Comparison of ENCODE assay signal across 12 cellular contexts in genomic region chr4:25928956-25929336, GRCh38. TPM values are rescaled to one million over a fixed set of nuclear protein-coding genes. Genes with fewer than 3 reads are reported as not detected.
DNase-seq lines count a peak whose midpoint lies in the region; TF ChIP-seq lines count a peak whose summit lies in the region.
"Had no signal": no experiment of that assay in that cellular context is flagged by ENCODE, and none has a peak within 500 bp of the region (broad histone marks: within the 10 kb centered on the region; RNA-seq: fewer than 3 reads in every experiment).

No MANE protein-coding gene starts in this region.

- no peak for TF ChIP-seq EP300 in suprapubic skin (IDR thresholded peaks at IDR 0.05)

- H3K4me1 ChIP-seq in right atrium auricular region (peaks cover 0 to 31% of the 10 kb centered on the region in 2 donors), suprapubic skin (peaks cover 16% of the 10 kb centered on the region)
- no peaks in the 10 kb centered on the region for H3K4me1 ChIP-seq in effector memory CD4-positive, alpha-beta T cell (ENCODE audit: control insufficient read depth, insufficient read depth, low read length, poor library complexity, severe bottlenecking)
- H3K4me1 ChIP-seq: A549, uterus had no signal

- 49% methylated on average over 3 of the region's 3 CpGs for WGBS in suprapubic skin

- TF ChIP-seq CTCF in astrocyte of the spinal cord (IDR thresholded peaks at IDR 0.05; ENCODE audit: low read depth, low read length): no peak
- TF ChIP-seq CTCF in right atrium auricular region (IDR thresholded peaks at IDR 0.05): no peak
- TF ChIP-seq CTCF in suprapubic skin (IDR thresholded peaks at IDR 0.05): no peak

- no peaks in the 10 kb centered on the region for H3K27me3 ChIP-seq in right atrium auricular region
- no peaks in the 10 kb centered on the region for H3K27me3 ChIP-seq in suprapubic skin
- no peaks in the 10 kb centered on the region for H3K27me3 ChIP-seq in effector memory CD4-positive, alpha-beta T cell (replicated peaks; ENCODE audit: control insufficient read depth, insufficient read depth, low read length, poor library complexity, severe bottlenecking)
- H3K27me3 ChIP-seq: uterus had no signal

- H3K9me3 ChIP-seq in right atrium auricular region (no peaks in the 10 kb centered on the region), suprapubic skin (no peaks in the 10 kb centered on the region)
- H3K9me3 ChIP-seq in effector memory CD4-positive, alpha-beta T cell (ENCODE audit: control insufficient read depth, low read length): no peaks in the 10 kb centered on the region
- H3K9me3 ChIP-seq: A549, uterus had no signal

- no peaks in the 10 kb centered on the region for H3K36me3 ChIP-seq in right atrium auricular region
- H3K36me3 ChIP-seq in suprapubic skin: no peaks in the 10 kb centered on the region
- H3K36me3 ChIP-seq in effector memory CD4-positive, alpha-beta T cell (ENCODE audit: control insufficient read depth, insufficient read depth, low read length): no peaks in the 10 kb centered on the region
- H3K36me3 ChIP-seq: uterus had no signal

- H3K27ac ChIP-seq in right atrium auricular region (peak overlapping the region; percentile 34 to 67), suprapubic skin (peak overlapping the region; percentile 68)
- H3K27ac ChIP-seq in effector memory CD4-positive, alpha-beta T cell (ENCODE audit: insufficient read depth, low read length, poor library complexity, severe bottlenecking): no peak overlapping the region
- H3K27ac ChIP-seq: A549, uterus had no signal

- DNase-seq in NCI-H1092 (lab: John Stamatoyannopoulos, UW): peak; percentile 65
- DNase-seq in NCI-H1092 treated with DMSO at 0.1 percent for 48 hours (lab: John Stamatoyannopoulos, UW): no peak
- DNase-seq in astrocyte of the spinal cord (ENCODE audit: low read depth, low spot score): peak; percentile 45
- no peak for DNase-seq in right atrium auricular region (ENCODE audit: low spot score)
- DNase-seq in suprapubic skin (ENCODE audit: low spot score in 2 of 2): no peak
- no peak for DNase-seq in middle frontal gyrus (ENCODE audit: extremely low spot score, low spot score)
- DNase-seq in NCI-H510A (lab: John Stamatoyannopoulos, UW): no peak
- no peak for DNase-seq in effector memory CD4-positive, alpha-beta T cell
- DNase-seq: activated naive CD4-positive, alpha-beta T cell treated with anti-CD3 and anti-CD28 coated beads for 36 hours; stimulated activated CD4-positive, alpha-beta T cell treated with anti-CD3 and anti-CD28 coated beads, Interleukin-2, amount 100 ng/mL, for 24 hours; uterus had no signal

- no peak overlapping the region for H3K4me3 ChIP-seq in astrocyte of the spinal cord (ENCODE audit: low read depth, low read length)
- no peak overlapping the region for H3K4me3 ChIP-seq in right atrium auricular region
- no peak overlapping the region for H3K4me3 ChIP-seq in suprapubic skin
- H3K4me3 ChIP-seq in effector memory CD4-positive, alpha-beta T cell (ENCODE audit: insufficient read depth, low read depth, low read length, poor library complexity, severe bottlenecking): no peak overlapping the region
- H3K4me3 ChIP-seq: A549, uterus had no signal

- TF ChIP-seq POLR2A in suprapubic skin (IDR thresholded peaks at IDR 0.05): no peak

- in situ Hi-C loops in astrocyte of the spinal cord (cut with HindIII; ENCODE audit: low sequenced_read_pairs): no loop called here

RNA-seq across cellular contexts. Expression of gene SMIM20, which starts 14.9 kb away (rescaled TPM):
- total RNA-seq in right atrium auricular region: 10 to 100 TPM; 27.8 to 52.1 TPM
- 10 to 100 TPM; 12.2 to 17.1 (median 15.1) TPM for total RNA-seq in suprapubic skin

Comparison
In these comparisons a context has a peak if more than half of its experiments do, and no peak if none do; other contexts are left out.
1. DNase-seq: peak in NCI-H1092 (single experiment) and astrocyte of the spinal cord (single experiment); none in NCI-H1092 treated with DMSO at 0.1 percent for 48 hours (single experiment), right atrium auricular region (single experiment), suprapubic skin (0 of 2), middle frontal gyrus (single experiment), NCI-H510A (single experiment) and effector memory CD4-positive, alpha-beta T cell (0 of 3).